In the genomic region with DNA sequence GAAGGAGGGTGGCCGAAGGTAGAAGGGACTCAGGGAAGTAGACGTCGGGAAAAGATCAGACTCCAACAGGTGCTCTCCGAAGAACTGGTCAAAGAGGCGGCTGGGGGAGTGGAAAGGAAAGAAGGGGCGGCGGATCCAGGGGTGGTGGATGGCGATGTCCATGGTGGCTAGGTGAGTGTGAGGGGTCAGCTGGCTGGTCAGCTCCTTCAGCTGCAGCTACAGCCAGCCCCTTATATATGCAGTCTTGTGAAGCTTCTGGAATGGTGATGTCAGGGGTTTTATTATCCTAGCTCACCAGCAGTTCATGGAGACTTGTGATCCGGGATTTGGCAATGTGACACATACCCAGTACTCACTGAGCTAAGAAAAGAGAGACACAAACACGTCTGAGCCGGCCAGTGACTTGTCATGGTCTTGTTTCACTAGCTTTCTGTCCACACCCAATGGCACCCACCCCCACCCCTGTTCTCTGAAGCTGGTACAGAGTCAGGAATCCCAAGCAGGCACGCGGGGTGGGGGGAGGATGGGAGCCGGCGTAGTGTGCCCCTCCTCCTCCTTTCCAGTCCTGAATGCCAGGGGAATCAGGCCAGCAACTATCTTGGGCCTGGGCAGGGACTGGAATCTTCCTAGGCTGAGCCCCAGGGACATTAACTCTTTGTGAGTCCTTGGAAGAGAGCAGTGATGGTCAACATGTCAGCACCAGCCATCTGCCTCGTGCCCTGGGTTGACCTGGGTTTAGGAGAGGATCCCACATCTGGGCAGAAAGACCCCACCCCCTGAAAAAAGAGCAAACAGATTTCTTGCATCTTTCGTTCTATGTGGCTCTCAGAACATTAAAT, we compare ENCODE assay signal across 8 cellular contexts. TPM values are rescaled to one million over a fixed set of nuclear protein-coding genes. Genes with fewer than 3 reads are reported as not detected.
DNase-seq lines count a peak whose midpoint lies in the region; ATAC-seq and TF ChIP-seq lines count a peak whose summit lies in the region.

A gene with protein sequence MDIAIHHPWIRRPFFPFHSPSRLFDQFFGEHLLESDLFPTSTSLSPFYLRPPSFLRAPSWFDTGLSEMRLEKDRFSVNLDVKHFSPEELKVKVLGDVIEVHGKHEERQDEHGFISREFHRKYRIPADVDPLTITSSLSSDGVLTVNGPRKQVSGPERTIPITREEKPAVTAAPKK (minus strand): TSS at position 208 of the 839 bp plus-strand sequence. CDS start 46 bp downstream, at position 162.

- peak within 1 kb of the TSS; percentile 53 to 69 (median 62) for H3K4me3 ChIP-seq in heart right ventricle

- H3K27me3 Mint-ChIP-seq in Calu3 (ENCODE audit: unreplicated experiment) = peaks cover 8% of the 10 kb centered on the region

- no peak for DNase-seq in Calu3
- peak; percentile 31 to 98 (median 88) for DNase-seq in amygdala (lab: John Stamatoyannopoulos, UW)
- peak; percentile 85 to 89 for DNase-seq in heart right ventricle
- peak; percentile 95 for DNase-seq in posterior vena cava (ENCODE audit: low spot score)
- no peak for DNase-seq in SW 1271 (lab: John Stamatoyannopoulos, UW)
- no peak for DNase-seq in NCI-H2171 treated with DMSO at 0.1 percent for 48 hours (lab: John Stamatoyannopoulos, UW)
- no peak for DNase-seq in central memory CD4-positive, alpha-beta T cell
- DNase-seq in NCI-H524 treated with DMSO at 0.1 percent for 48 hours (lab: John Stamatoyannopoulos, UW) = no peak

- WGBS in heart right ventricle, 2 donors = 20 to 25% methylated on average over 17 of the region's 17 CpGs

- peaks cover 11% of the 10 kb centered on the region for H3K4me1 Mint-ChIP-seq in Calu3 (ENCODE audit: low read depth, unreplicated experiment)

- H3K9me3 Mint-ChIP-seq in Calu3 (ENCODE audit: low read depth, unreplicated experiment) = no peaks in the 10 kb centered on the region

- intact Hi-C loops in Calu3 (cut with micrococcal nuclease; ENCODE audit: unreplicated experiment) (no loop called here), heart right ventricle (cut with DNase I) (loop anchor here in 4 of 10 donors (5.0 kb wide), 1 partner anchor 34 kb away; a partner anchor contains a TSS), posterior vena cava (cut with DNase I) (loop anchor here in 1 of 2 donors (5.0 kb wide), 1 partner anchor 34 kb away; a partner anchor contains a TSS)

- ATAC-seq in heart right ventricle = peak; percentile 70 to 87 (median 76)

- H3K36me3 ChIP-seq in heart right ventricle = peaks cover 0 to 33% (median 18%) of the 10 kb centered on the region in 9 donors

- H3K4me3 Mint-ChIP-seq in Calu3 (ENCODE audit: low read depth, unreplicated experiment) = no peak within 1 kb of the TSS

- H3K36me3 Mint-ChIP-seq in Calu3 (ENCODE audit: insufficient read depth, unreplicated experiment) = no peaks in the 10 kb centered on the region

- no peak for TF ChIP-seq CTCF in Calu3 (IDR thresholded peaks at IDR 0.05; ENCODE audit: unreplicated experiment)
- no peak for TF ChIP-seq CTCF in heart right ventricle (IDR thresholded peaks at IDR 0.05)

- BruUV-seq in Calu3 (replicated peaks; lab: Mats Ljungman, UMichigan) = no TSS peak

- H3K27me3 ChIP-seq in heart right ventricle = peaks cover 0 to 44% (median 0%) of the 10 kb centered on the region in 7 donors

- H3K9me3 ChIP-seq in heart right ventricle = no peaks in the 10 kb centered on the region

- CTCF ChIA-PET in Calu3 (lab: Charles Lee) = no interaction called here

- peaks cover 0 to 22% (median 9%) of the 10 kb centered on the region in 9 donors for H3K4me1 ChIP-seq in heart right ventricle

- peak within 1 kb of the TSS; percentile 94 to 99 (median 95) for H3K27ac ChIP-seq in heart right ventricle

- peak within 1 kb of the TSS; percentile 11 for H3K27ac Mint-ChIP-seq in Calu3 (ENCODE audit: unreplicated experiment)

RNA-seq across cellular contexts. Expression of the gene that starts here (rescaled TPM):
- total RNA-seq in Calu3 (2022) (0.66 and 1.9 TPM in 2 replicates), heart right ventricle (over 10,000 TPM in 2 of 10 donors, 1,000 to 10,000 TPM in 8; 7,877 to 10,608 (median 8,590) TPM), posterior vena cava (100 to 1,000 TPM; 527 to 713 TPM)
- polyA plus RNA-seq in heart right ventricle = over 10,000 TPM in 1 of 2 donors, 1,000 to 10,000 TPM in 1; 7,695 to 25,436 TPM

Comparison
In these comparisons a context has a peak if more than half of its experiments do, and no peak if none do; other contexts are left out.
1. RNA of the gene that starts here (total RNA-seq): 7,877 to 10,608 TPM in heart right ventricle and 527 to 713 TPM in posterior vena cava; 0.66 to 1.9 TPM in Calu3; every median in the first group is over 100 times any median in the second.
2. RNA of the gene that starts here (total RNA-seq): 7,877 to 10,608 TPM in heart right ventricle; 527 to 713 TPM in posterior vena cava; every median in the first group is over 10 times any median in the second.
3. DNase-seq: peak in amygdala (56 of 56), heart right ventricle (2 of 2) and posterior vena cava (single experiment); none in Calu3 (single experiment), SW 1271 (0 of 2), NCI-H2171 treated with DMSO at 0.1 percent for 48 hours (single experiment), central memory CD4-positive, alpha-beta T cell (single experiment) and NCI-H524 treated with DMSO at 0.1 percent for 48 hours (single experiment).